In the genomic region with DNA sequence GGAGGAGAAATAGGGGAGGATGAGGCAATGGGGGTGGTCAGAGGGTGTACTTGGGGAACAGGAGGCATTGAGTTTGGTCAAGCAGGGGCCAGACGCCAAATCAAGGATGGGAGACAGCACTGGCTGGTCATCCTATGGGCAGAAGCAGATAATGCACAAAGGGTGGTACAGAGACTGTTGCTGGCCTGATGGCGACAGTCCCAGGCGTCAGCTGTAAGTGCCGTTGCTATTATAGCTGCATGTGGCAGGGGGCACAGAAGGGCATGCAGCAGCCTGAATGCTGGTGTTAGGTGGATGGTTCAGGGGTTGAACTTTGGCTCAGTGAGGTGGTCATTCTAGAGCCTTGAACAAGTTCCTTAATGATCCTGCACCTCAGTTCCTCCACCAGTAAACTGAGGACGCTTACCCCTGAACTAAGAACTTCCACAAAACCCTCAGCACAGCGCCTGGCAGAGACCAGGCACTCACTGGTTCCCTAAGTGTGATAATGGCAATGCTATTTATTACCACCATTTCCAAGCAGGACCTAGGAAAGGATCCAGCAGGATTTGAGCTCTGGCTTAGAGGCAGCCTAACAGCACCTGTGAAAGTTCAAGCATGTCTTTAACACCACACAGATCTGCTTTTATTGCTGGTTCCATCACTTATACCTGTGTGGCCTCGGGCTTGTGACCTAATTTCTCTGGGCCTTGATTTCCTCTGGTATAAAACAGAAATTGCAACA, we compare ENCODE assay signal across 19 cellular contexts.
"Had no signal": no experiment of that assay in that cellular context is flagged by ENCODE, and none has a peak within 500 bp of the region (broad histone marks: within the 10 kb centered on the region; RNA-seq: fewer than 3 reads in every experiment).

No MANE protein-coding gene starts in this region.

- H3K27ac ChIP-seq: epithelial cell of prostate, foreskin keratinocyte, left lung, psoas muscle, tibial artery, WERI-Rb-1 had no signal

- H3K27me3 Mint-ChIP-seq: activated CD8-positive, alpha-beta memory T cell treated with anti-CD3 and anti-CD28 coated beads, Interleukin-2, amount 10 ng/mL, durations not matched to agents 7 days and 5 days; stimulated activated memory B cell treated with anti-CD40 and anti-IgM and Interleukin-4, amounts not matched to agents 10 μg/mL and 1 μg/mL and 100 μg/mL, for 72 hours had no signal

- H3K4me1 ChIP-seq: foreskin keratinocyte, left lung, psoas muscle had no signal

- ATAC-seq: activated CD8-positive, alpha-beta memory T cell treated with anti-CD3 and anti-CD28 coated beads, Interleukin-2, amount 10 ng/mL, durations not matched to agents 7 days and 5 days; foreskin keratinocyte; left lung; sciatic nerve; stimulated activated memory B cell treated with anti-CD40 and anti-IgM and Interleukin-4, amounts not matched to agents 10 μg/mL and 1 μg/mL and 100 μg/mL, for 72 hours had no signal

- H3K27me3 ChIP-seq: foreskin keratinocyte, left lung, tibial artery had no signal

- H3K4me3 ChIP-seq: left lung, psoas muscle, tibial artery had no signal

- H3K36me3 Mint-ChIP-seq: activated CD8-positive, alpha-beta memory T cell treated with anti-CD3 and anti-CD28 coated beads, Interleukin-2, amount 10 ng/mL, durations not matched to agents 7 days and 5 days had no signal

- DNase-seq: activated CD4-positive, alpha-beta T cell treated with anti-CD3 and anti-CD28 coated beads for 1 hour; activated CD4-positive, alpha-beta T cell treated with anti-CD3 and anti-CD28 coated beads, Interleukin-2, amount 50 U/mL, for 4 hours; activated CD8-positive, alpha-beta memory T cell treated with anti-CD3 and anti-CD28 coated beads, Interleukin-2, amount 10 ng/mL, durations not matched to agents 7 days and 5 days; activated effector memory CD4-positive, alpha-beta T cell treated with Interleukin-2 at 50 U/mL for 16 hours; activated naive CD4-positive, alpha-beta T cell treated with anti-CD3 and anti-CD28 coated beads, Interleukin-2, amount 50 U/mL, for 16 hours; endodermal cell; foreskin keratinocyte; glutamatergic neuron; left lung; mammary epithelial cell; psoas muscle; stimulated activated CD4-positive, alpha-beta T cell treated with anti-CD3 and anti-CD28 coated beads, Interleukin-4, amount 100 ng/mL, for 24 hours; SW 1271; T-helper 2 cell; tibial artery; WERI-Rb-1 had no signal

- H3K9me3 Mint-ChIP-seq: endodermal cell; stimulated activated memory B cell treated with anti-CD40 and anti-IgM and Interleukin-4, amounts not matched to agents 10 μg/mL and 1 μg/mL and 100 μg/mL, for 72 hours had no signal

- H3K4me1 Mint-ChIP-seq: activated CD8-positive, alpha-beta memory T cell treated with anti-CD3 and anti-CD28 coated beads, Interleukin-2, amount 10 ng/mL, durations not matched to agents 7 days and 5 days; endodermal cell; stimulated activated memory B cell treated with anti-CD40 and anti-IgM and Interleukin-4, amounts not matched to agents 10 μg/mL and 1 μg/mL and 100 μg/mL, for 72 hours had no signal

- H3K9me3 ChIP-seq: left lung, psoas muscle, tibial artery had no signal

- H3K4me3 Mint-ChIP-seq: activated CD8-positive, alpha-beta memory T cell treated with anti-CD3 and anti-CD28 coated beads, Interleukin-2, amount 10 ng/mL, durations not matched to agents 7 days and 5 days; endodermal cell; stimulated activated memory B cell treated with anti-CD40 and anti-IgM and Interleukin-4, amounts not matched to agents 10 μg/mL and 1 μg/mL and 100 μg/mL, for 72 hours had no signal

- H3K27ac Mint-ChIP-seq: activated CD8-positive, alpha-beta memory T cell treated with anti-CD3 and anti-CD28 coated beads, Interleukin-2, amount 10 ng/mL, durations not matched to agents 7 days and 5 days; endodermal cell; stimulated activated memory B cell treated with anti-CD40 and anti-IgM and Interleukin-4, amounts not matched to agents 10 μg/mL and 1 μg/mL and 100 μg/mL, for 72 hours had no signal
